8 cellular contexts compared by ENCODE assay signal in the genomic region with DNA sequence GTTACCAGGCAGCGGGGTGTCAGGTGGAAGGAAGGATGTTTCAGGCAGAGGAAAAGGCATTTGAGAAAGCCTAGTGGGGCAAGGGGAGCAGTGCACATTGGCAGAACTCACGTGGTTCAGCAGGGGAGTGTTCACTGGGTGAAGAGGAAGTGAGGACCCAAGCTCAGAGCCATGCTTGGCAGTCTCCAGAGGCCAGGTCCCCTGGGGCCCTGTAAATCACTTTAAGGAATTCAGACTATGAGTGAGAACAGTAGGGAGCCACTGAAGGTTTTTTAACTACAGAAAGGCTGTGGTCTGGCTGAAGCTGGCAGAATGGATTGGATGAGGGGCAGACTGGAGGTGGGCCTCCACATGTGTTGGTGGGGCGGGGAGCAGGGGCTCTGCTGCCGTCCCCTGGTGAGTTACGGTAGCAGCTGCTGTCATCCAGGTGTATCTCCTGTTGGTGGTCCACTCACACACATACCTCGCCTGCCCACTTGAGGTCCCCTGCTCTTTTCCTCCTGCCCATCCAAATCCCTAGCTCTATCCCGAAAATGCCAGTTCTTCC. TPM values are rescaled to one million over a fixed set of nuclear protein-coding genes. Genes with fewer than 3 reads are reported as not detected.
DNase-seq lines count a peak whose midpoint lies in the region; ATAC-seq and TF ChIP-seq lines count a peak whose summit lies in the region.

No MANE protein-coding gene starts in this region.

- no TSS peak for BruUV-seq in IMR-90 (replicated peaks; lab: Mats Ljungman, UMichigan)

- CTCF ChIA-PET in IMR-90 (lab: Yijun Ruan, JAX), result no interaction called here
- CTCF ChIA-PET in activated CD4-positive, alpha-beta T cell treated with anti-CD3 and anti-CD28 coated beads for 36 hours (lab: Charles Lee), result interaction anchor here (1.1 to 9.4 kb wide), 5 partner anchors 8 to 456 kb away, joined by 3 to 121 read pairs (median 9); no protein-coding TSS in a partner anchor

- peaks cover 24% of the 10 kb centered on the region for H3K4me1 ChIP-seq in IMR-90 (ENCODE audit: control insufficient read depth, insufficient read depth, low read length)
- H3K4me1 ChIP-seq in vagina, result peaks cover 57% of the 10 kb centered on the region

- H3K4me2 ChIP-seq in IMR-90 (ENCODE audit: low read depth, low read length), result no peak overlapping the region

- peaks cover 47 to 85% of the 10 kb centered on the region in 2 experiments for H3K79me1 ChIP-seq in IMR-90 (ENCODE audit: low read depth in 1 of 2, low read length in 2 of 2)

- TF ChIP-seq POLR2A in IMR-90 (IDR thresholded peaks at IDR 0.05; ENCODE audit: low read depth, low read length), result no peak
- no peak for TF ChIP-seq POLR2A in vagina (IDR thresholded peaks at IDR 0.05)

- H3K9me3 ChIP-seq in IMR-90 (ENCODE audit: control insufficient read depth, insufficient read depth, low read length) (no peaks in the 10 kb centered on the region), vagina (no peaks in the 10 kb centered on the region)

- H4K8ac ChIP-seq in IMR-90 (ENCODE audit: low read depth in 2 of 2, low read length in 2 of 2), result no peak overlapping the region

- H3K9me3 Mint-ChIP-seq in activated CD4-positive, alpha-beta T cell treated with anti-CD3 and anti-CD28 coated beads for 36 hours (ENCODE audit: low read depth), result no peaks in the 10 kb centered on the region

- H3K36me3 ChIP-seq in IMR-90 (ENCODE audit: control insufficient read depth, insufficient read depth, low read length) (no peaks in the 10 kb centered on the region), vagina (no peaks in the 10 kb centered on the region)

- peaks cover 36% of the 10 kb centered on the region for H3K9me1 ChIP-seq in IMR-90 (ENCODE audit: insufficient read depth, low read length)

- H2BK15ac ChIP-seq in IMR-90 (ENCODE audit: low read depth, low read length), result no peak overlapping the region

- H3K56ac ChIP-seq in IMR-90 (ENCODE audit: extremely low read depth, insufficient read depth, low read length), result no peak overlapping the region

- TF ChIP-seq RAD21 in IMR-90 (IDR thresholded peaks at IDR 0.05; ENCODE audit: low read length), result no peak

- no peak overlapping the region for H3K4me3 Mint-ChIP-seq in activated CD4-positive, alpha-beta T cell treated with anti-CD3 and anti-CD28 coated beads for 36 hours

- dilution Hi-C loops in IMR-90 (cut with HindIII; ENCODE audit: low sequenced_read_pairs, unreplicated experiment), result no loop called here

- H2BK120ac ChIP-seq in IMR-90 (ENCODE audit: low read depth, low read length), result no peak overlapping the region

- H2AK5ac ChIP-seq in IMR-90 (ENCODE audit: low read depth, low read length), result peak overlapping the region; percentile 56; the same call in 1 of the 2 replicates

- TF ChIP-seq CTCF in GM12874 (IDR thresholded peaks at IDR 0.05; ENCODE audit: insufficient read depth, low read depth, low read length) (peak; percentile 64), IMR-90 (conservative IDR thresholded peaks at IDR 0.05; ENCODE audit: low read depth, low read length) (no peak), vagina (IDR thresholded peaks at IDR 0.05) (no peak)

- WGBS in IMR-90 (ENCODE audit: extremely low coverage in 2 of 2, insufficient read length in 1 of 2), 2 experiments, result 76% methylated on average over 7 of the region's 7 CpGs; no CpG with 5 or more reads in 1 of the 2 experiments

- no peak overlapping the region for H2BK5ac ChIP-seq in IMR-90 (ENCODE audit: low read depth, low read length, poor library complexity, severe bottlenecking)

- H3K36me3 Mint-ChIP-seq in activated CD4-positive, alpha-beta T cell treated with anti-CD3 and anti-CD28 coated beads for 36 hours (ENCODE audit: low read depth), result peaks cover 4% of the 10 kb centered on the region

- no peak overlapping the region for H3K9ac ChIP-seq in IMR-90 (ENCODE audit: low read depth, low read length)

- POLR2A ChIA-PET in IMR-90 (lab: Charles Lee; ENCODE audit: unreplicated experiment), result no interaction called here
- POLR2A ChIA-PET in activated CD4-positive, alpha-beta T cell treated with anti-CD3 and anti-CD28 coated beads for 36 hours (lab: Charles Lee), result interaction anchor here (0.9 kb wide), 1 partner anchor 306 kb away, joined by 3 read pairs; a partner anchor contains a TSS

- H3K4me1 Mint-ChIP-seq in activated CD4-positive, alpha-beta T cell treated with anti-CD3 and anti-CD28 coated beads for 36 hours, result peaks cover 63% of the 10 kb centered on the region

- H3K27ac ChIP-seq in IMR-90 (ENCODE audit: insufficient read depth, low read length), result no peak overlapping the region
- no peak overlapping the region for H3K27ac ChIP-seq in vagina

- H4K20me1 ChIP-seq in IMR-90 (ENCODE audit: insufficient read depth, low read length), result peaks cover 68% of the 10 kb centered on the region

- H3K18ac ChIP-seq in IMR-90 (ENCODE audit: low read depth, low read length), result no peak overlapping the region

- peak overlapping the region; percentile 70 for H3K27ac Mint-ChIP-seq in activated CD4-positive, alpha-beta T cell treated with anti-CD3 and anti-CD28 coated beads for 36 hours

- H2AK9ac ChIP-seq in IMR-90 (replicated peaks; ENCODE audit: low read depth, low read length, poor library complexity), result no peak overlapping the region

- H3K4ac ChIP-seq in IMR-90 (ENCODE audit: low read depth, low read length), result no peak overlapping the region

- H3K14ac ChIP-seq in IMR-90 (replicated peaks; ENCODE audit: low read depth, low read length), result 0 out of 2 replicates have a peak overlapping the region, but pooled peaks have one; percentile 1

- DNase-seq in IMR-90 (no peak), iPS-NIHi11 (ENCODE audit: low spot score) (peak; percentile 53), vagina (ENCODE audit: extremely low spot score in 2 of 2) (no peak), inferior parietal cortex (ENCODE audit: extremely low spot score) (no peak), D341Med (ENCODE audit: low spot score) (no peak)
- DNase-seq in activated CD4-positive, alpha-beta T cell treated with anti-CD3 and anti-CD28 coated beads for 36 hours, result peak; percentile 69

- H2BK20ac ChIP-seq in IMR-90 (ENCODE audit: low read depth, low read length), result no peak overlapping the region

- no peak overlapping the region for H4K5ac ChIP-seq in IMR-90 (ENCODE audit: low read depth, low read length)

- in situ Hi-C loops in IMR-90 (cut with MboI; ENCODE audit: low sequenced_read_pairs), result loop anchor here (25.0 kb wide), 1 partner anchor 1837 kb away; no protein-coding TSS in a partner anchor

- intact Hi-C loops in IMR-90 (cut with micrococcal nuclease), result no loop called here
- intact Hi-C loops in activated CD4-positive, alpha-beta T cell treated with anti-CD3 and anti-CD28 coated beads for 36 hours (cut with DNase I, micrococcal nuclease), result loop anchor here in 1 of 2 experiments (10.0 kb wide), 1 partner anchor 1985 kb away; a partner anchor contains a TSS
- intact Hi-C loops in vagina (cut with DNase I), result no loop called here

- no peak overlapping the region for H3K4me3 ChIP-seq in IMR-90 (ENCODE audit: insufficient read depth, low read depth, low read length)
- no peak overlapping the region for H3K4me3 ChIP-seq in vagina

- H3K27me3 Mint-ChIP-seq in activated CD4-positive, alpha-beta T cell treated with anti-CD3 and anti-CD28 coated beads for 36 hours, result no peaks in the 10 kb centered on the region

- ATAC-seq in GM21619 (IDR thresholded peaks at IDR 0.05; ENCODE audit: unreplicated experiment) (peak; percentile 68), IMR-90 (ENCODE audit: low read depth) (no peak)
- ATAC-seq in activated CD4-positive, alpha-beta T cell treated with anti-CD3 and anti-CD28 coated beads for 36 hours, result peak; percentile 81

- no peak overlapping the region for H2AFZ ChIP-seq in IMR-90 (replicated peaks; ENCODE audit: low read length, poor library complexity)

- no peak overlapping the region for H4K91ac ChIP-seq in IMR-90 (ENCODE audit: insufficient read depth, low read depth, low read length)

- H3K27me3 ChIP-seq in IMR-90 (ENCODE audit: control insufficient read depth, insufficient read depth, low read length), result no peaks in the 10 kb centered on the region
- no peaks in the 10 kb centered on the region for H3K27me3 ChIP-seq in vagina

- H3K23ac ChIP-seq in IMR-90 (ENCODE audit: low read depth, low read length), result 0 out of 2 replicates have a peak overlapping the region, but pooled peaks have one; percentile 7

TF ChIP-seq in IMR-90, 13 proteins besides CTCF, POLR2A, EP300 and RAD21:
- no peak for TF ChIP-seq MAFK (IDR thresholded peaks at IDR 0.05; ENCODE audit: low read depth, low read length)
- 0 out of 2 replicates have a peak, but pooled peaks have one; percentile 38 for TF ChIP-seq RFX5 (IDR thresholded peaks at IDR 0.05; ENCODE audit: low read depth, low read length)
- no peak for TF ChIP-seq FOS (IDR thresholded peaks at IDR 0.05; ENCODE audit: low read depth, low read length)
- no peak for TF ChIP-seq MXI1 (IDR thresholded peaks at IDR 0.05; ENCODE audit: borderline replicate concordance, low read depth, low read length)
- TF ChIP-seq, protein P1, sequence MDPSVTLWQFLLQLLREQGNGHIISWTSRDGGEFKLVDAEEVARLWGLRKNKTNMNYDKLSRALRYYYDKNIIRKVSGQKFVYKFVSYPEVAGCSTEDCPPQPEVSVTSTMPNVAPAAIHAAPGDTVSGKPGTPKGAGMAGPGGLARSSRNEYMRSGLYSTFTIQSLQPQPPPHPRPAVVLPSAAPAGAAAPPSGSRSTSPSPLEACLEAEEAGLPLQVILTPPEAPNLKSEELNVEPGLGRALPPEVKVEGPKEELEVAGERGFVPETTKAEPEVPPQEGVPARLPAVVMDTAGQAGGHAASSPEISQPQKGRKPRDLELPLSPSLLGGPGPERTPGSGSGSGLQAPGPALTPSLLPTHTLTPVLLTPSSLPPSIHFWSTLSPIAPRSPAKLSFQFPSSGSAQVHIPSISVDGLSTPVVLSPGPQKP (IDR thresholded peaks at IDR 0.05; ENCODE audit: borderline replicate concordance, low read depth, low read length), result no peak
- no peak for TF ChIP-seq RCOR1 (IDR thresholded peaks at IDR 0.05; ENCODE audit: insufficient replicate concordance, low read length)

RNA-seq across cellular contexts. Expression of a gene that starts 5.1 kb away (rescaled TPM):
- total RNA-seq in IMR-90 (2012; rRNA removed), result 16.5 and 18.3 TPM in 2 replicates
- 15.4 and 15.9 TPM in 2 replicates for polyA plus RNA-seq in IMR-90 (2012; rRNA removed)
- 11.0 and 13.5 TPM in 2 replicates for polyA plus RNA-seq in IMR-90 (2012; cell fraction: cytosol; rRNA removed)
- 22.9 and 31.5 TPM in 2 replicates for polyA plus RNA-seq in IMR-90 (2012; cell fraction: nucleus; rRNA removed; ENCODE audit: low replicate concordance)
- total RNA-seq in activated CD4-positive, alpha-beta T cell treated with anti-CD3 and anti-CD28 coated beads for 36 hours, result 10 to 100 TPM; 23.5 to 25.4 TPM
- 21.6 TPM for total RNA-seq in vagina

RNA-seq across cellular contexts. Expression of a gene that starts 7.2 kb away (rescaled TPM):
- total RNA-seq in IMR-90 (2012; rRNA removed) (43.7 and 44.4 TPM in 2 replicates), vagina (67.5 TPM)
- 62.5 and 63.6 TPM in 2 replicates for polyA plus RNA-seq in IMR-90 (2012; rRNA removed)
- polyA plus RNA-seq in IMR-90 (2012; cell fraction: cytosol; rRNA removed), result 73.1 and 112 TPM in 2 replicates
- polyA plus RNA-seq in IMR-90 (2012; cell fraction: nucleus; rRNA removed; ENCODE audit: low replicate concordance), result 27.5 and 44.2 TPM in 2 replicates
- total RNA-seq in activated CD4-positive, alpha-beta T cell treated with anti-CD3 and anti-CD28 coated beads for 36 hours, result 10 to 100 TPM; 33.8 to 34.9 TPM

Comparison
In these comparisons a context has a peak if more than half of its experiments do, and no peak if none do; other contexts are left out.
1. DNase-seq: peak in activated CD4-positive, alpha-beta T cell treated with anti-CD3 and anti-CD28 coated beads for 36 hours (single experiment) and iPS-NIHi11 (single experiment); none in IMR-90 (single experiment), vagina (0 of 2), inferior parietal cortex (single experiment) and D341Med (single experiment).